Comparison of ENCODE assay signal across 25 cellular contexts in the genomic region with DNA sequence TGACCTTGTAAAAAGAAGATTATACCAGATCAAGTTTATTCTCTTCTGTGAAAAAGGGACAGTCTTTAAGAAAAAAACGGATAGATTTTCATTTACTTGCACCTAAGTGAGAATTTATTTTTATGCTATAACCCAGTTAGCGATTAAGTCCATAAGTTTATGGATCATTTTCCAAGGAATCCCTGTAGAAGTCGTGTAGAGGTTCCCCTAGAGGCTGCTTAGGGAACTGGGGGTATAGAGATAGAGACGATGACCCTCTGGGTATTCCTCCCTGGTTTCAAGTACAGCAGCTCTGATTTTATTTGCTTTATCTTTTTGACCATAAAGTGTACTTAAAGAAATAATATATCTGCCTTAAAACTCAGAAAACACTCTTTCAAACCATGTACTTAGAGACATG.
DNase-seq lines count a peak whose midpoint lies in the region; ATAC-seq, FAIRE-seq and TF ChIP-seq lines count a peak whose summit lies in the region.
"Had no signal": no experiment of that assay in that cellular context is flagged by ENCODE, and none has a peak within 500 bp of the region (broad histone marks: within the 10 kb centered on the region; RNA-seq: fewer than 3 reads in every experiment).

No MANE protein-coding gene starts in this region.

- in situ Hi-C loops in HepG2 (cut with HindIII; ENCODE audit: extremely low pct_ligation_motif_present, low pct_unique_long_range_greater_than_20kb): no loop called here

- H3K9me3 Mint-ChIP-seq in endothelial cell (ENCODE audit: unreplicated experiment): no peaks in the 10 kb centered on the region
- H3K9me3 Mint-ChIP-seq: activated naive CD4-positive, alpha-beta T cell treated with anti-CD3 and anti-CD28 coated beads, Interleukin-2, amount 10 ng/mL, durations not matched to agents 7 days and 5 days; activated T-cell treated with anti-CD3 and anti-CD28 coated beads, Interleukin-2, amount 50 U/mL, for 4 hours; nephron; T-helper 2 cell treated with Interferon-gamma antibody and Interleukin-4, amounts not matched to agents 5 μg/mL and 100 μg/mL, for 36 hours had no signal

- no TSS peak for BruUV-seq in HepG2 (replicated peaks; lab: Mats Ljungman, UMichigan)
- BruUV-seq in PC-3 (replicated peaks; lab: Mats Ljungman, UMichigan): no TSS peak

- CTCF ChIA-PET in HepG2 (lab: Yijun Ruan, JAX; ENCODE audit: low intra/inter-chr PET ratio, low total read pairs): no interaction called here
- CTCF ChIA-PET in PC-3 (lab: Charles Lee): no interaction called here

- TF ChIP-seq POLR2A in HepG2 (IDR thresholded peaks at IDR 0.05; ENCODE audit: insufficient read depth in 1 of 2, low read depth in 2 of 2, low read length in 2 of 2): no peak
- TF ChIP-seq POLR2A in right lobe of liver (IDR thresholded peaks at IDR 0.05): no peak

- H2AFZ ChIP-seq in HepG2 (ENCODE audit: low read length): no peak overlapping the region
- no peak overlapping the region for H2AFZ ChIP-seq in PC-3 (ENCODE audit: low read length)

- DNase-seq in HepG2 (ENCODE audit: low spot score) (no peak), right lobe of liver (no peak), PC-3 (peak; percentile 47), endothelial cell (ENCODE audit: low spot score) (no peak), AG08395 (ENCODE audit: low spot score) (no peak), small intestine (no peak)
- DNase-seq: activated naive CD4-positive, alpha-beta T cell treated with anti-CD3 and anti-CD28 coated beads, Interleukin-2, amount 10 ng/mL, durations not matched to agents 7 days and 5 days; activated T-cell treated with anti-CD3 and anti-CD28 coated beads, Interleukin-2, amount 50 U/mL, for 4 hours; aorta; colonic mucosa; DMS153; foreskin fibroblast; GOT3; NCI-H1436 treated with DMSO at 0.1 percent for 48 hours; NCI-H2171; NCI-H69; OCI-M1; psoas muscle had no signal

- no peaks in the 10 kb centered on the region for H3K79me2 ChIP-seq in HepG2 (ENCODE audit: insufficient read depth, low read length)
- H3K79me2 ChIP-seq in PC-3 (ENCODE audit: low read length): no peaks in the 10 kb centered on the region

- H3K9ac ChIP-seq in HepG2 (ENCODE audit: insufficient read depth, low read depth, low read length): no peak overlapping the region
- no peak overlapping the region for H3K9ac ChIP-seq in PC-3 (ENCODE audit: low read length)

- H3K36me3 Mint-ChIP-seq in endothelial cell (ENCODE audit: low read depth, unreplicated experiment): no peaks in the 10 kb centered on the region
- H3K36me3 Mint-ChIP-seq: activated naive CD4-positive, alpha-beta T cell treated with anti-CD3 and anti-CD28 coated beads, Interleukin-2, amount 10 ng/mL, durations not matched to agents 7 days and 5 days had no signal

- H3K27me3 ChIP-seq in HepG2 (ENCODE audit: control insufficient read depth in 1 of 2, insufficient read depth in 2 of 2, low read length in 2 of 2) (no peaks in the 10 kb centered on the region), right lobe of liver (no peaks in the 10 kb centered on the region), PC-3 (ENCODE audit: low read length) (no peaks in the 10 kb centered on the region), small intestine (ENCODE audit: control insufficient read depth in 2 of 2, insufficient read depth in 2 of 2, low read length in 2 of 2) (no peaks in the 10 kb centered on the region)
- H3K27me3 ChIP-seq: colonic mucosa, vagina had no signal

- H3K27me3 Mint-ChIP-seq in endothelial cell (ENCODE audit: unreplicated experiment): peaks cover 2% of the 10 kb centered on the region
- H3K27me3 Mint-ChIP-seq: activated naive CD4-positive, alpha-beta T cell treated with anti-CD3 and anti-CD28 coated beads, Interleukin-2, amount 10 ng/mL, durations not matched to agents 7 days and 5 days had no signal

- H3K9me3 ChIP-seq in HepG2 (ENCODE audit: low read length): no peaks in the 10 kb centered on the region
- H3K9me3 ChIP-seq in right lobe of liver: no peaks in the 10 kb centered on the region
- no peaks in the 10 kb centered on the region for H3K9me3 ChIP-seq in PC-3 (ENCODE audit: low read length)
- no peaks in the 10 kb centered on the region for H3K9me3 ChIP-seq in small intestine (ENCODE audit: control insufficient read depth, low read depth)
- H3K9me3 ChIP-seq: colonic mucosa, psoas muscle, vagina had no signal

- H3K4me3 ChIP-seq in HepG2 (replicated peaks in 1 of 3; ENCODE audit: insufficient read depth in 1 of 3, low read depth in 2 of 3, low read length in 3 of 3) (no peak overlapping the region), right lobe of liver (no peak overlapping the region), PC-3 (ENCODE audit: low read length) (no peak overlapping the region), small intestine (ENCODE audit: low read depth in 1 of 2, low read length in 2 of 2) (no peak overlapping the region)
- H3K4me3 ChIP-seq: colonic mucosa, psoas muscle, vagina had no signal

- H3K4me1 Mint-ChIP-seq in endothelial cell (ENCODE audit: unreplicated experiment): no peaks in the 10 kb centered on the region
- H3K4me1 Mint-ChIP-seq: activated naive CD4-positive, alpha-beta T cell treated with anti-CD3 and anti-CD28 coated beads, Interleukin-2, amount 10 ng/mL, durations not matched to agents 7 days and 5 days; nephron had no signal

- H3K27ac ChIP-seq in HepG2 (ENCODE audit: extremely low read length, insufficient read depth, low read length) (no peak overlapping the region), right lobe of liver (no peak overlapping the region), PC-3 (ENCODE audit: low read length) (no peak overlapping the region), small intestine (ENCODE audit: low read depth in 1 of 2, low read length in 1 of 2) (no peak overlapping the region)
- H3K27ac ChIP-seq: colonic mucosa, psoas muscle, vagina had no signal

- TF ChIP-seq CTCF in HepG2 (CRISPR knock-in tag; IDR thresholded peaks at IDR 0.05): no peak
- no peak for TF ChIP-seq CTCF in right lobe of liver (IDR thresholded peaks at IDR 0.05)
- peak; percentile 87 for TF ChIP-seq CTCF in PC-3 (conservative IDR thresholded peaks at IDR 0.05; ENCODE audit: low read depth, low read length)
- peak; percentile 25 for TF ChIP-seq CTCF in endothelial cell (IDR thresholded peaks at IDR 0.05; ENCODE audit: unreplicated experiment)

- TF ChIP-seq EP300 in HepG2 (IDR thresholded peaks at IDR 0.05; ENCODE audit: low read depth in 2 of 2, low read length in 2 of 2) (no peak), HepG2 (CRISPR knock-in tag; IDR thresholded peaks at IDR 0.05; ENCODE audit: borderline replicate concordance) (no peak)

- no peaks in the 10 kb centered on the region for H3F3A ChIP-seq in PC-3 (ENCODE audit: low read length, unreplicated experiment)

- TF ChIP-seq RAD21 in HepG2 (CRISPR knock-in tag; IDR thresholded peaks at IDR 0.05): no peak

- H3K4me3 Mint-ChIP-seq in endothelial cell (ENCODE audit: unreplicated experiment): no peak overlapping the region
- H3K4me3 Mint-ChIP-seq: activated naive CD4-positive, alpha-beta T cell treated with anti-CD3 and anti-CD28 coated beads, Interleukin-2, amount 10 ng/mL, durations not matched to agents 7 days and 5 days; activated T-cell treated with anti-CD3 and anti-CD28 coated beads, Interleukin-2, amount 50 U/mL, for 4 hours; nephron; T-helper 2 cell treated with Interferon-gamma antibody and Interleukin-4, amounts not matched to agents 5 μg/mL and 100 μg/mL, for 36 hours had no signal

- H4K20me1 ChIP-seq in HepG2 (ENCODE audit: insufficient read depth, low read length) (no peaks in the 10 kb centered on the region), PC-3 (ENCODE audit: low read length) (0 out of 2 replicates have a peak, but pooled peaks cover 3% of the 10 kb centered on the region)

- POLR2A ChIA-PET in HepG2 (lab: Yijun Ruan, JAX) (no interaction called here), PC-3 (lab: Charles Lee; ENCODE audit: unreplicated experiment) (no interaction called here)

- intact Hi-C loops in HepG2 (cut with micrococcal nuclease; ENCODE audit: unreplicated experiment): no loop called here
- intact Hi-C loops in right lobe of liver (cut with DNase I): no loop called here
- intact Hi-C loops in PC-3 (cut with micrococcal nuclease): loop anchor here (5.0 kb wide), 1 partner anchor 470 kb away; no protein-coding TSS in a partner anchor

- H3K36me3 ChIP-seq in HepG2 (replicated peaks in 1 of 2; ENCODE audit: control insufficient read depth in 1 of 2, insufficient read depth in 2 of 2, low read length in 2 of 2) (no peaks in the 10 kb centered on the region), right lobe of liver (no peaks in the 10 kb centered on the region), PC-3 (ENCODE audit: low read depth, low read length) (no peaks in the 10 kb centered on the region), small intestine (ENCODE audit: control insufficient read depth in 2 of 2, insufficient read depth in 2 of 2, low read length in 2 of 2) (no peaks in the 10 kb centered on the region)
- H3K36me3 ChIP-seq: colonic mucosa, vagina had no signal

- no peak overlapping the region for H3K27ac Mint-ChIP-seq in endothelial cell (ENCODE audit: unreplicated experiment)
- H3K27ac Mint-ChIP-seq: activated naive CD4-positive, alpha-beta T cell treated with anti-CD3 and anti-CD28 coated beads, Interleukin-2, amount 10 ng/mL, durations not matched to agents 7 days and 5 days; nephron; T-helper 2 cell treated with Interferon-gamma antibody and Interleukin-4, amounts not matched to agents 5 μg/mL and 100 μg/mL, for 36 hours had no signal

- WGBS in HepG2 (ENCODE audit: low lambda C conversion rate): 19% methylated on average over 4 of the region's 4 CpGs
- WGBS in right lobe of liver (ENCODE audit: insufficient coverage, low coverage, low lambda C conversion rate, missing lambda C conversion rate): 77% methylated on average over 4 of the region's 4 CpGs
- 58 to 66% (median 59%) methylated on average over 4 of the region's 4 CpGs for WGBS in small intestine, 3 donors

- 0 out of 3 replicates have a peak, but pooled peaks have one; percentile 54 for ATAC-seq in HepG2
- ATAC-seq in right lobe of liver: no peak
- ATAC-seq in PC-3: no peak
- no peak for ATAC-seq in GM18502 (IDR thresholded peaks at IDR 0.05; ENCODE audit: poor library complexity, unreplicated experiment)
- no peak for ATAC-seq in HG02973 (IDR thresholded peaks at IDR 0.05; ENCODE audit: unreplicated experiment)
- ATAC-seq: activated CD4-positive, CD25-positive, alpha-beta regulatory T cell treated with anti-CD3 and anti-CD28 coated beads, Interleukin-2, amount 50 U/mL, for 24 hours; activated T-cell treated with anti-CD3 and anti-CD28 coated beads, Interleukin-2, amount 50 U/mL, for 4 hours; psoas muscle had no signal

- no peak overlapping the region for H3K4me2 ChIP-seq in HepG2 (ENCODE audit: low read depth, low read length)
- no peak overlapping the region for H3K4me2 ChIP-seq in PC-3 (ENCODE audit: low read length)

- H3K4me1 ChIP-seq in HepG2 (ENCODE audit: insufficient read depth, low read length) (no peaks in the 10 kb centered on the region), right lobe of liver (peaks cover 0 to 11% (median 0%) of the 10 kb centered on the region in 4 donors), PC-3 (ENCODE audit: insufficient read depth, low read length) (peaks cover 10% of the 10 kb centered on the region), small intestine (ENCODE audit: control insufficient read depth in 2 of 2, insufficient read depth in 1 of 2, low read depth in 1 of 2, low read length in 1 of 2) (no peaks in the 10 kb centered on the region)
- H3K4me1 ChIP-seq: colonic mucosa, psoas muscle, vagina had no signal

- H3K9me2 ChIP-seq in PC-3 (replicated peaks; ENCODE audit: low read length): no peaks in the 10 kb centered on the region

- FAIRE-seq in HepG2 (lab: Jason Lieb, UNC) (no peak), small intestine (lab: Jason Lieb, UNC) (no peak)
- FAIRE-seq: endothelial cell of umbilical vein had no signal

Comparison
In these comparisons a context has a peak if more than half of its experiments do, and no peak if none do; other contexts are left out.
1. CTCF ChIP-seq: peak in PC-3 (single experiment) and endothelial cell (single experiment); none in HepG2 (single experiment) and right lobe of liver (0 of 4).